ENCODE assay signal across 24 cellular contexts in the genomic region with DNA sequence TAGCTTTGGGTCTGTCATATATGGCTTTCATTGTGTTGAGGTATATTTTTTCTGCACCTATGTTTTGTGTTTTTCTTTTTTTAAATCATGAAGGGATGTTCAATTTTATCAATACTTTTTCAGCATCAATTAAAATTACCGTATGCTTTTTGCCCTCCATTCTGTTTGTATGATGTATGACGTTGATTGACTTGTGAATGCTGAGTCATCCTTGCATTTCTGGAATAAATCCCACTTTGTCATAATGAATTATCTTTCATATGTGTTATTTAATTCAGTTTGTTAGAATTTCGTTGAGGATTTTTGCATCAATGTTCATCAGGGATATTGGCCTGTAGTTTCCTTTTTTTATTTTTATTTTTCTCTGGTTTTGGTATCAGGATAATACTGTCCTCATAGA.
A peak's percentile ranks its signal among the peaks of the same experiment; 100 is the strongest.
DNase-seq lines count a peak whose midpoint lies in the region; ATAC-seq, FAIRE-seq and TF ChIP-seq lines count a peak whose summit lies in the region.
"Had no signal": no experiment of that assay in that cellular context is flagged by ENCODE, and none has a peak within 500 bp of the region (broad histone marks: within the 10 kb centered on the region; RNA-seq: fewer than 3 reads in every experiment).

No MANE protein-coding gene starts in this region.

- no peak for FAIRE-seq in HepG2 (lab: Jason Lieb, UNC)
- FAIRE-seq: GM12878, GM12892, GM18507 had no signal

- no peaks in the 10 kb centered on the region for H3K36me3 ChIP-seq in HepG2 (replicated peaks in 1 of 2; ENCODE audit: control insufficient read depth in 1 of 2, insufficient read depth in 2 of 2, low read length in 2 of 2)
- H3K36me3 ChIP-seq in right lobe of liver = no peaks in the 10 kb centered on the region
- H3K36me3 ChIP-seq: BE2C, BLaER1 had no signal

- peaks cover 77% of the 10 kb centered on the region for H3K9me3 ChIP-seq in HepG2 (ENCODE audit: low read length)
- H3K9me3 ChIP-seq in right lobe of liver = no peaks in the 10 kb centered on the region
- H3K9me3 ChIP-seq: BE2C, BLaER1 had no signal

- no peak overlapping the region for H3K9ac ChIP-seq in HepG2 (ENCODE audit: insufficient read depth, low read depth, low read length)
- H3K9ac ChIP-seq: BLaER1 had no signal

- in situ Hi-C loops in HepG2 (cut with HindIII; ENCODE audit: extremely low pct_ligation_motif_present, low pct_unique_long_range_greater_than_20kb) = no loop called here

- intact Hi-C loops in HepG2 (cut with micrococcal nuclease; ENCODE audit: unreplicated experiment) (no loop called here), right lobe of liver (cut with DNase I) (no loop called here)

- no peak overlapping the region for H3K27ac ChIP-seq in HepG2 (ENCODE audit: extremely low read length, insufficient read depth, low read length)
- no peak overlapping the region for H3K27ac ChIP-seq in right lobe of liver
- H3K27ac ChIP-seq: 22Rv1, BLaER1 had no signal

- TF ChIP-seq EP300 in HepG2 (IDR thresholded peaks at IDR 0.05; ENCODE audit: low read depth in 2 of 2, low read length in 2 of 2) (no peak), HepG2 (CRISPR knock-in tag; IDR thresholded peaks at IDR 0.05; ENCODE audit: borderline replicate concordance) (no peak)

- no peaks in the 10 kb centered on the region for H3K79me2 ChIP-seq in HepG2 (ENCODE audit: insufficient read depth, low read length)

- no peak for TF ChIP-seq RAD21 in HepG2 (CRISPR knock-in tag; IDR thresholded peaks at IDR 0.05)

- no peak for TF ChIP-seq POLR2A in HepG2 (IDR thresholded peaks at IDR 0.05; ENCODE audit: insufficient read depth in 1 of 2, low read depth in 2 of 2, low read length in 2 of 2)
- no peak for TF ChIP-seq POLR2A in right lobe of liver (IDR thresholded peaks at IDR 0.05)

- H4K20me1 ChIP-seq in HepG2 (ENCODE audit: insufficient read depth, low read length) = no peaks in the 10 kb centered on the region
- H4K20me1 ChIP-seq: BLaER1 had no signal

- H3K4me2 ChIP-seq in HepG2 (ENCODE audit: low read depth, low read length) = no peak overlapping the region
- H3K4me2 ChIP-seq: BLaER1 had no signal

- no peak overlapping the region for H3K4me3 ChIP-seq in HepG2 (replicated peaks in 1 of 3; ENCODE audit: insufficient read depth in 1 of 3, low read depth in 2 of 3, low read length in 3 of 3)
- no peak overlapping the region for H3K4me3 ChIP-seq in right lobe of liver
- H3K4me3 ChIP-seq: BLaER1, GM12878 had no signal

- no peaks in the 10 kb centered on the region for H3K27me3 ChIP-seq in HepG2 (ENCODE audit: control insufficient read depth in 1 of 2, insufficient read depth in 2 of 2, low read length in 2 of 2)
- H3K27me3 ChIP-seq in right lobe of liver = no peaks in the 10 kb centered on the region
- H3K27me3 ChIP-seq: BE2C, BLaER1 had no signal

- H2AFZ ChIP-seq in HepG2 (ENCODE audit: low read length) = no peak overlapping the region

- no peaks in the 10 kb centered on the region for H3K4me1 ChIP-seq in HepG2 (ENCODE audit: insufficient read depth, low read length)
- H3K4me1 ChIP-seq in right lobe of liver = no peaks in the 10 kb centered on the region
- H3K4me1 ChIP-seq: BE2C, BLaER1 had no signal

- CTCF ChIA-PET in HepG2 (lab: Yijun Ruan, JAX; ENCODE audit: low intra/inter-chr PET ratio, low total read pairs) = no interaction called here

- WGBS in HepG2 (ENCODE audit: low lambda C conversion rate) = 3% methylated on average over 3 of the region's 3 CpGs
- WGBS in right lobe of liver (ENCODE audit: insufficient coverage, low coverage, low lambda C conversion rate, missing lambda C conversion rate) = 39% methylated on average over 3 of the region's 3 CpGs

- no peak for TF ChIP-seq CTCF in HepG2 (CRISPR knock-in tag; IDR thresholded peaks at IDR 0.05)
- no peak for TF ChIP-seq CTCF in right lobe of liver (IDR thresholded peaks at IDR 0.05)

- BruUV-seq in HepG2 (replicated peaks; lab: Mats Ljungman, UMichigan) = no TSS peak

- DNase-seq in HepG2 (ENCODE audit: low spot score) (no peak), right lobe of liver (no peak), NCI-H460 (ENCODE audit: extremely low read depth, low read depth) (peak; percentile 1), amygdala (lab: John Stamatoyannopoulos, UW) (no peak)
- DNase-seq: ACHN; BE2C; C1 segment of cervical spinal cord; CD4-positive, alpha-beta memory T cell; CD4-positive, CD25-positive, alpha-beta regulatory T cell; CD8-positive, alpha-beta memory T cell; COR-L47; DMS 273 treated with DMSO at 0.1 percent for 48 hours; DMS153; DMS53; DMS79; DND-41; EL; GDM1 had no signal

- POLR2A ChIA-PET in HepG2 (lab: Yijun Ruan, JAX) = no interaction called here

- no peak for ATAC-seq in HepG2
- ATAC-seq in right lobe of liver = no peak
- ATAC-seq in HG03432 (IDR thresholded peaks at IDR 0.05; ENCODE audit: unreplicated experiment) = no peak
- ATAC-seq: GM12878 had no signal

TF ChIP-seq in HepG2, 621 proteins besides CTCF, POLR2A, EP300 and RAD21:
- no peak for TF ChIP-seq ZBTB7B (CRISPR knock-in tag; IDR thresholded peaks at IDR 0.05)
- peak; percentile 12 to 47; a peak in 2 of 4 replicates for TF ChIP-seq MAFK (conservative IDR thresholded peaks at IDR 0.05 in 1 of 2, IDR thresholded peaks at IDR 0.05 in 1 of 2; ENCODE audit: low read length in 2 of 2)
- TF ChIP-seq HES4 (CRISPR knock-in tag; IDR thresholded peaks at IDR 0.05; ENCODE audit: borderline replicate concordance) = no peak
- TF ChIP-seq, protein P1, sequence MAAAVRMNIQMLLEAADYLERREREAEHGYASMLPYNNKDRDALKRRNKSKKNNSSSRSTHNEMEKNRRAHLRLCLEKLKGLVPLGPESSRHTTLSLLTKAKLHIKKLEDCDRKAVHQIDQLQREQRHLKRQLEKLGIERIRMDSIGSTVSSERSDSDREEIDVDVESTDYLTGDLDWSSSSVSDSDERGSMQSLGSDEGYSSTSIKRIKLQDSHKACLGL (CRISPR knock-in tag; IDR thresholded peaks at IDR 0.05) = no peak
- TF ChIP-seq ZNF382 (CRISPR knock-in tag; IDR thresholded peaks at IDR 0.05; ENCODE audit: borderline replicate concordance) = no peak
- no peak for TF ChIP-seq MIER3 (CRISPR knock-in tag; IDR thresholded peaks at IDR 0.05; ENCODE audit: borderline replicate concordance)
- no peak for TF ChIP-seq XRCC5 (optimal IDR thresholded peaks at IDR 0.05; ENCODE audit: low read length)
- peak; percentile 81 for TF ChIP-seq NFE2L2 (IDR thresholded peaks at IDR 0.05; ENCODE audit: low read length)
- TF ChIP-seq ZNF672 (CRISPR knock-in tag; IDR thresholded peaks at IDR 0.05) = no peak
- no peak for TF ChIP-seq MXI1 (IDR thresholded peaks at IDR 0.05; ENCODE audit: borderline replicate concordance, low read depth, low read length)
- peak; percentile 39; the same call in 1 of the 2 replicates for TF ChIP-seq CREB1 (IDR thresholded peaks at IDR 0.05)
- TF ChIP-seq CREB1 (CRISPR knock-in tag; IDR thresholded peaks at IDR 0.05) = no peak
- TF ChIP-seq TEAD2 (CRISPR knock-in tag; IDR thresholded peaks at IDR 0.05) = no peak
- no peak for TF ChIP-seq MXD4 (CRISPR knock-in tag; IDR thresholded peaks at IDR 0.05)
- TF ChIP-seq FIP1L1 (IDR thresholded peaks at IDR 0.05; ENCODE audit: borderline replicate concordance, insufficient read depth, low read depth, low read length) = no peak
- TF ChIP-seq, protein P2, sequence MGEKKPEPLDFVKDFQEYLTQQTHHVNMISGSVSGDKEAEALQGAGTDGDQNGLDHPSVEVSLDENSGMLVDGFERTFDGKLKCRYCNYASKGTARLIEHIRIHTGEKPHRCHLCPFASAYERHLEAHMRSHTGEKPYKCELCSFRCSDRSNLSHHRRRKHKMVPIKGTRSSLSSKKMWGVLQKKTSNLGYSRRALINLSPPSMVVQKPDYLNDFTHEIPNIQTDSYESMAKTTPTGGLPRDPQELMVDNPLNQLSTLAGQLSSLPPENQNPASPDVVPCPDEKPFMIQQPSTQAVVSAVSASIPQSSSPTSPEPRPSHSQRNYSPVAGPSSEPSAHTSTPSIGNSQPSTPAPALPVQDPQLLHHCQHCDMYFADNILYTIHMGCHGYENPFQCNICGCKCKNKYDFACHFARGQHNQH (CRISPR knock-in tag; IDR thresholded peaks at IDR 0.05) = no peak
- TF ChIP-seq ZNF775 (CRISPR knock-in tag; IDR thresholded peaks at IDR 0.05; ENCODE audit: borderline replicate concordance) = no peak
- TF ChIP-seq ZNF263 (CRISPR knock-in tag; IDR thresholded peaks at IDR 0.05) = no peak
- no peak for TF ChIP-seq RFXAP (CRISPR knock-in tag; IDR thresholded peaks at IDR 0.05; ENCODE audit: borderline replicate concordance)
- no peak for TF ChIP-seq KMT2B (CRISPR knock-in tag; IDR thresholded peaks at IDR 0.05)
- TF ChIP-seq MTA1 (CRISPR knock-in tag; IDR thresholded peaks at IDR 0.05; ENCODE audit: borderline replicate concordance) = no peak
